32 cellular contexts compared by ENCODE assay signal in genomic region chr15:80895091-80895490, GRCh38.
"Had no signal": no experiment of that assay in that cellular context is flagged by ENCODE, and none has a peak within 500 bp of the region (broad histone marks: within the 10 kb centered on the region; RNA-seq: fewer than 3 reads in every experiment).

No MANE protein-coding gene starts in this region.

- H3K27me3 Mint-ChIP-seq: activated B cell treated with CpG ODN at 0.5 μM for 24 hours; activated CD4-positive, alpha-beta memory T cell treated with anti-CD3 and anti-CD28 coated beads for 36 hours; activated CD4-positive, alpha-beta T cell treated with anti-CD3 and anti-CD28 coated beads for 36 hours; activated CD4-positive, alpha-beta T cell treated with anti-CD3 and anti-CD28 coated beads, Interleukin-2, amount 10 ng/mL, durations not matched to agents 24 days and 14 days; activated T-cell treated with anti-CD3 and anti-CD28 coated beads, Interleukin-2, amount 50 U/mL, for 24 hours; central memory CD8-positive, alpha-beta T cell; effector memory CD8-positive, alpha-beta T cell; T-helper 17 cell had no signal

- H3K4me1 Mint-ChIP-seq: activated B cell treated with CpG ODN at 0.5 μM for 24 hours; activated CD4-positive, alpha-beta T cell treated with anti-CD3 and anti-CD28 coated beads for 36 hours; activated CD4-positive, alpha-beta T cell treated with anti-CD3 and anti-CD28 coated beads, Interleukin-2, amount 10 ng/mL, durations not matched to agents 24 days and 14 days; activated naive CD4-positive, alpha-beta T cell treated with anti-CD3 and anti-CD28 coated beads, Interleukin-2, amount 10 ng/mL, durations not matched to agents 7 days and 5 days; activated naive CD8-positive, alpha-beta T cell treated with anti-CD3 and anti-CD28 coated beads, Interleukin-2, amount 10 ng/mL, durations not matched to agents 7 days and 5 days; central memory CD8-positive, alpha-beta T cell; T-helper 17 cell had no signal

- H3K9me3 ChIP-seq: ascending aorta, breast epithelium, gastrocnemius medialis had no signal

- H3K4me3 Mint-ChIP-seq: activated B cell treated with CpG ODN at 0.5 μM for 24 hours; activated CD4-positive, alpha-beta memory T cell treated with anti-CD3 and anti-CD28 coated beads for 36 hours; activated CD4-positive, alpha-beta T cell treated with anti-CD3 and anti-CD28 coated beads for 36 hours; activated CD4-positive, alpha-beta T cell treated with anti-CD3 and anti-CD28 coated beads, Interleukin-2, amount 10 ng/mL, durations not matched to agents 24 days and 14 days; activated naive CD4-positive, alpha-beta T cell treated with anti-CD3 and anti-CD28 coated beads, Interleukin-2, amount 10 ng/mL, durations not matched to agents 7 days and 5 days; activated naive CD8-positive, alpha-beta T cell treated with anti-CD3 and anti-CD28 coated beads, Interleukin-2, amount 10 ng/mL, durations not matched to agents 7 days and 5 days; activated T-cell treated with anti-CD3 and anti-CD28 coated beads, Interleukin-2, amount 50 U/mL, for 24 hours; activated T-cell treated with anti-CD3 and anti-CD28 coated beads, Interleukin-2, amount 50 U/mL, for 72 hours; brain; central memory CD8-positive, alpha-beta T cell; effector memory CD8-positive, alpha-beta T cell; T-helper 17 cell; T-helper 2 cell treated with Interferon-gamma antibody and Interleukin-4, amounts not matched to agents 5 μg/mL and 100 μg/mL, for 36 hours had no signal

- H3K4me3 ChIP-seq: ascending aorta, breast epithelium, cardiac muscle cell, esophagus muscularis mucosa, gastrocnemius medialis had no signal

- DNase-seq: activated B cell treated with CpG ODN at 0.5 μM for 24 hours; activated CD4-positive, alpha-beta memory T cell treated with anti-CD3 and anti-CD28 coated beads for 36 hours; activated CD4-positive, alpha-beta T cell treated with anti-CD3 and anti-CD28 coated beads for 36 hours; activated CD4-positive, alpha-beta T cell treated with anti-CD3 and anti-CD28 coated beads, Interleukin-2, amount 10 ng/mL, durations not matched to agents 24 days and 14 days; activated CD8-positive, alpha-beta memory T cell treated with anti-CD3 and anti-CD28 coated beads, Interleukin-2, amount 50 U/mL, for 48 hours; activated gamma-delta T cell; activated naive CD4-positive, alpha-beta T cell; activated naive CD4-positive, alpha-beta T cell treated with anti-CD3 and anti-CD28 coated beads, Interleukin-2, amount 10 ng/mL, durations not matched to agents 7 days and 5 days; activated naive CD8-positive, alpha-beta T cell treated with anti-CD3 and anti-CD28 coated beads, Interleukin-2, amount 10 ng/mL, durations not matched to agents 7 days and 5 days; activated T-cell treated with anti-CD3 and anti-CD28 coated beads for 4 hours; activated T-cell treated with anti-CD3 and anti-CD28 coated beads, Interleukin-2, amount 50 U/mL, for 24 hours; activated T-cell treated with anti-CD3 and anti-CD28 coated beads, Interleukin-2, amount 50 U/mL, for 72 hours; cortex of kidney; dermis blood vessel endothelial cell; effector CD4-positive, alpha-beta T cell; effector memory CD8-positive, alpha-beta T cell; erythroblast; foreskin keratinocyte; gastrocnemius medialis; T-helper 1 cell; T-helper 17 cell; T1000; WERI-Rb-1 had no signal

- H3K27ac ChIP-seq: ascending aorta, breast epithelium, cardiac muscle cell, esophagus muscularis mucosa, foreskin keratinocyte, gastrocnemius medialis, WERI-Rb-1 had no signal

- H3K27me3 ChIP-seq: ascending aorta, breast epithelium, cardiac muscle cell, esophagus muscularis mucosa, foreskin keratinocyte, gastrocnemius medialis had no signal

- H3K9me3 Mint-ChIP-seq: activated CD4-positive, alpha-beta T cell treated with anti-CD3 and anti-CD28 coated beads, Interleukin-2, amount 10 ng/mL, durations not matched to agents 24 days and 14 days had no signal

- H3K36me3 Mint-ChIP-seq: activated naive CD4-positive, alpha-beta T cell treated with anti-CD3 and anti-CD28 coated beads, Interleukin-2, amount 10 ng/mL, durations not matched to agents 7 days and 5 days had no signal

- H3K36me3 ChIP-seq: breast epithelium, cardiac muscle cell, WERI-Rb-1 had no signal

- ATAC-seq: activated CD4-positive, alpha-beta T cell treated with anti-CD3 and anti-CD28 coated beads for 36 hours; activated CD4-positive, CD25-positive, alpha-beta regulatory T cell treated with anti-CD3 and anti-CD28 coated beads, Interleukin-2, amount 50 U/mL, for 24 hours; activated naive CD4-positive, alpha-beta T cell treated with anti-CD3 and anti-CD28 coated beads, Interleukin-2, amount 50 U/mL, for 72 hours; activated T-cell treated with anti-CD3 and anti-CD28 coated beads, Interleukin-2, amount 50 U/mL, for 72 hours; effector memory CD8-positive, alpha-beta T cell; foreskin keratinocyte; gastrocnemius medialis; T-helper 17 cell had no signal

- H3K27ac Mint-ChIP-seq: activated B cell treated with CpG ODN at 0.5 μM for 24 hours; activated CD4-positive, alpha-beta memory T cell treated with anti-CD3 and anti-CD28 coated beads for 36 hours; activated CD4-positive, alpha-beta T cell treated with anti-CD3 and anti-CD28 coated beads for 36 hours; activated CD4-positive, alpha-beta T cell treated with anti-CD3 and anti-CD28 coated beads, Interleukin-2, amount 10 ng/mL, durations not matched to agents 24 days and 14 days; activated naive CD4-positive, alpha-beta T cell treated with anti-CD3 and anti-CD28 coated beads, Interleukin-2, amount 10 ng/mL, durations not matched to agents 7 days and 5 days; activated naive CD4-positive, alpha-beta T cell treated with anti-CD3 and anti-CD28 coated beads, Interleukin-2, amount 50 U/mL, for 72 hours; activated naive CD8-positive, alpha-beta T cell treated with anti-CD3 and anti-CD28 coated beads, Interleukin-2, amount 10 ng/mL, durations not matched to agents 7 days and 5 days; activated T-cell treated with anti-CD3 and anti-CD28 coated beads, Interleukin-2, amount 50 U/mL, for 24 hours; activated T-cell treated with anti-CD3 and anti-CD28 coated beads, Interleukin-2, amount 50 U/mL, for 72 hours; brain; effector memory CD8-positive, alpha-beta T cell; T-helper 17 cell; T-helper 2 cell treated with Interferon-gamma antibody and Interleukin-4, amounts not matched to agents 5 μg/mL and 100 μg/mL, for 36 hours had no signal

- H3K4me1 ChIP-seq: ascending aorta, breast epithelium, esophagus muscularis mucosa, foreskin keratinocyte, gastrocnemius medialis had no signal
